ENCODE assay signal across 8 cellular contexts in the genomic region with DNA sequence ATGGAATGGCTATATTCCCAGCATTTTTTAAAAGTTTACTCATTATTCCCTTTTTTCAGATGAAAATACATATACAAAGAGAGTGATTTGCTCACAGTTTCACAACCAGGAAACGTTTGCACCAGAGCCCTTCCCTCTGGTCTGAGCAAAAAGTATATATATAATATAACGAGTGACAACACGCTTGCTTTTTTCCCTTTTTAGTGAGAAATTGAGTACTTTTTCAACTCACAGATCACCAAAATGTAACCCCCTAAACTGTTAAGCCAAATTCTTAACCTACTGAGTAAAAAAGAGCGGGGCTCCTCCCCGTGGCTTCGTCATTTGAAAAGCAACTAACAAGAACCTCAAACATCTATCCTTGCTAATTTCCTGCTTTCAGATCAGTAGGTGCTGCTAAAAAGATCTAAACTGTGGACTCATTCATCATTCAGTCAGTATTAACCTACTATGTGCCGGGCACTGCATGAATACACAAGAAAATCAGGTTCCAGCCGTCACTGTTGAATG. TPM values are rescaled to one million over a fixed set of nuclear protein-coding genes. Genes with fewer than 3 reads are reported as not detected.
A peak's percentile ranks its signal among the peaks of the same experiment; 100 is the strongest.
DNase-seq lines count a peak whose midpoint lies in the region; ATAC-seq lines count a peak whose summit lies in the region.

No MANE protein-coding gene starts in this region.

- H3K27me3 ChIP-seq in skeletal muscle satellite cell (ENCODE audit: control insufficient read depth, insufficient read depth, low read length), result no peaks in the 10 kb centered on the region

- no peak for ATAC-seq in GM19455 (IDR thresholded peaks at IDR 0.05; ENCODE audit: unreplicated experiment)
- no peak for ATAC-seq in GM21360 (IDR thresholded peaks at IDR 0.05; ENCODE audit: unreplicated experiment)

- no peaks in the 10 kb centered on the region for H3K9me3 ChIP-seq in skeletal muscle satellite cell (replicated peaks; ENCODE audit: low read length)

- peak overlapping the region; percentile 95 for H3K4me2 ChIP-seq in skeletal muscle satellite cell (ENCODE audit: low read length)

- H3K4me3 ChIP-seq in skeletal muscle satellite cell (ENCODE audit: low read length), result peak overlapping the region; percentile 92

- H3K36me3 ChIP-seq in skeletal muscle satellite cell (ENCODE audit: insufficient read depth, low read length), result no peaks in the 10 kb centered on the region

- H3K9ac ChIP-seq in skeletal muscle satellite cell (ENCODE audit: low read depth, low read length), result peak overlapping the region; percentile 96

- DNase-seq in GM03348 (ENCODE audit: low spot score), result peak; percentile 43
- DNase-seq in MV-4-11 (lab: John Stamatoyannopoulos, UW), result peak; percentile 46
- peak; percentile 58 to 66 for DNase-seq in activated T-cell treated with anti-CD3 and anti-CD28 coated beads, Interleukin-2, amount 50 U/mL, for 48 hours
- peak; percentile 36 for DNase-seq in glomerular visceral epithelial cell (ENCODE audit: extremely low spot score)
- DNase-seq in cortex of kidney (lab: John Stamatoyannopoulos, UW), result no peak

- H3K4me1 ChIP-seq in skeletal muscle satellite cell (ENCODE audit: control insufficient read depth, insufficient read depth, low read length), result peaks cover 21% of the 10 kb centered on the region

RNA-seq across cellular contexts. Expression of gene PTBP3, which starts 1.0 kb away (rescaled TPM):
- 19.0 and 25.1 TPM in 2 replicates for total RNA-seq in skeletal muscle satellite cell (2012; rRNA removed)

RNA-seq across cellular contexts. Expression of gene HSDL2, which starts 45.5 kb away (rescaled TPM):
- 36.7 and 47.4 TPM in 2 replicates for total RNA-seq in skeletal muscle satellite cell (2012; rRNA removed)
